ENCODE assay signal across 16 cellular contexts in genomic region chr19:10223488-10224213, GRCh38. TPM values are rescaled to one million over a fixed set of nuclear protein-coding genes. Genes with fewer than 3 reads are reported as not detected.
DNase-seq lines count a peak whose midpoint lies in the region; ATAC-seq and TF ChIP-seq lines count a peak whose summit lies in the region.
"Had no signal": no experiment of that assay in that cellular context is flagged by ENCODE, and none has a peak within 500 bp of the region (broad histone marks: within the 10 kb centered on the region; RNA-seq: fewer than 3 reads in every experiment).

No MANE protein-coding gene starts in this region.

- H3K23ac ChIP-seq in neuronal stem cell (ENCODE audit: low read depth, low read length, poor library complexity) = peak overlapping the region; percentile 17

- peak overlapping the region; percentile 50 for H3K4me3 Mint-ChIP-seq in T-helper 17 cell
- H3K4me3 Mint-ChIP-seq: B cell; CD4-positive, alpha-beta memory T cell; HFFc6 had no signal

- H2AK5ac ChIP-seq in neuronal stem cell (ENCODE audit: low read depth, low read length) = no peak overlapping the region

- H3K36me3 ChIP-seq in KMS-11 (ENCODE audit: insufficient read depth) (no peaks in the 10 kb centered on the region), neuronal stem cell (replicated peaks in 1 of 2; ENCODE audit: control insufficient read depth in 2 of 2, insufficient read depth in 2 of 2, low read length in 2 of 2) (peaks cover 15 to 27% of the 10 kb centered on the region in 2 donors), BE2C (no peaks in the 10 kb centered on the region)

- H2BK5ac ChIP-seq in neuronal stem cell (ENCODE audit: low read length) = no peak overlapping the region

- peak overlapping the region; percentile 61 for H3K27ac Mint-ChIP-seq in T-helper 17 cell
- H3K27ac Mint-ChIP-seq: B cell, HFFc6 had no signal

- peaks cover 36% of the 10 kb centered on the region; the same call in 1 of the 2 replicates for H3K79me2 ChIP-seq in KMS-11 (ENCODE audit: insufficient read depth, low read depth)

- DNase-seq in GM13977 (ENCODE audit: low spot score) (peak; percentile 3), T-helper 17 cell (no peak), neuronal stem cell (ENCODE audit: low spot score) (no peak), SW480 (ENCODE audit: low spot score) (no peak), BE2C (no peak)
- DNase-seq: CD4-positive, alpha-beta memory T cell; DMS79; EL; HCEC 1CT; HFFc6; KBM-7 had no signal

- no CpG with 5 or more reads among the region's 28 CpGs for WGBS in neuronal stem cell (ENCODE audit: extremely low coverage in 2 of 2, insufficient read length in 2 of 2, insufficient replicate concordance in 1 of 2), 2 donors

- H3K27me3 ChIP-seq in KMS-11 (ENCODE audit: insufficient read depth, low read depth) (no peaks in the 10 kb centered on the region), neuronal stem cell (ENCODE audit: control insufficient read depth in 3 of 3, insufficient read depth in 3 of 3, low read depth in 1 of 3, low read length in 3 of 3) (no peaks in the 10 kb centered on the region), BE2C (no peaks in the 10 kb centered on the region)

- H3K27ac ChIP-seq in KMS-11 (peak overlapping the region; percentile 97), neuronal stem cell (replicated peaks; ENCODE audit: low read length) (no peak overlapping the region)
- H3K27ac ChIP-seq: C4-2B had no signal

- in situ Hi-C loops in GM13977 (cut with MboI; ENCODE audit: low pct_unique_long_range_greater_than_20kb, low sequenced_read_pairs, unreplicated experiment) = no loop called here

- ATAC-seq in T-helper 17 cell = no peak
- no peak for ATAC-seq in HG02588 (IDR thresholded peaks at IDR 0.05; ENCODE audit: unreplicated experiment)
- ATAC-seq: HepG2 had no signal

- H2BK120ac ChIP-seq in neuronal stem cell (ENCODE audit: low read depth, low read length) = no peak overlapping the region

- no peak overlapping the region for H2BK12ac ChIP-seq in neuronal stem cell (ENCODE audit: low read length)

- H2AFZ ChIP-seq in KMS-11 (ENCODE audit: low read depth) = no peak overlapping the region
- H2AFZ ChIP-seq in neuronal stem cell (ENCODE audit: low read length) = no peak overlapping the region

- peaks cover 7% of the 10 kb centered on the region for H3K36me3 Mint-ChIP-seq in T-helper 17 cell (ENCODE audit: low read depth)

- H3K4me1 Mint-ChIP-seq in T-helper 17 cell = peaks cover 16% of the 10 kb centered on the region

- H3K18ac ChIP-seq in neuronal stem cell (ENCODE audit: low read length) = no peak overlapping the region

- H3K14ac ChIP-seq in neuronal stem cell (ENCODE audit: low read length) = no peak overlapping the region

- H3K4me3 ChIP-seq in KMS-11 (IDR thresholded peaks at IDR 0.05; ENCODE audit: insufficient read depth, low read depth, low read length) = no peak overlapping the region
- no peak overlapping the region for H3K4me3 ChIP-seq in neuronal stem cell (ENCODE audit: low read length in 2 of 2)
- no peak overlapping the region for H3K4me3 ChIP-seq in BE2C (ENCODE audit: low read depth, low read length)

- H4K20me1 ChIP-seq in KMS-11 (ENCODE audit: insufficient read depth) = no peaks in the 10 kb centered on the region

- TF ChIP-seq CTCF in GM13977 (IDR thresholded peaks at IDR 0.05; ENCODE audit: extremely low read depth, insufficient read depth, missing control alignments) = no peak
- TF ChIP-seq CTCF in KMS-11 (conservative IDR thresholded peaks at IDR 0.05; ENCODE audit: low read depth, low read length) = no peak
- TF ChIP-seq CTCF in BE2C (IDR thresholded peaks at IDR 0.05; ENCODE audit: low read depth, low read length) = no peak

- H3K79me1 ChIP-seq in neuronal stem cell (ENCODE audit: low read depth, low read length) = peaks cover 14% of the 10 kb centered on the region

- H2BK15ac ChIP-seq in neuronal stem cell (ENCODE audit: low read length) = no peak overlapping the region

- H4K8ac ChIP-seq in neuronal stem cell (ENCODE audit: low read depth, low read length) = no peak overlapping the region

- peak overlapping the region; percentile 69 for H3K4ac ChIP-seq in neuronal stem cell (ENCODE audit: low read length)

- H3K4me1 ChIP-seq in KMS-11 (ENCODE audit: low read depth, poor library complexity, severe bottlenecking) (peaks cover 81% of the 10 kb centered on the region), neuronal stem cell (ENCODE audit: control insufficient read depth in 2 of 2, insufficient read depth in 1 of 2, low read depth in 1 of 2, low read length in 2 of 2) (peaks cover 9% of the 10 kb centered on the region in 2 donors), BE2C (no peaks in the 10 kb centered on the region)

- no peaks in the 10 kb centered on the region for H3K27me3 Mint-ChIP-seq in T-helper 17 cell
- H3K27me3 Mint-ChIP-seq: B cell; CD4-positive, alpha-beta memory T cell had no signal

- H3K4me2 ChIP-seq in KMS-11 (peak overlapping the region; percentile 98; the same call in 1 of the 2 replicates), neuronal stem cell (ENCODE audit: insufficient read depth, low read length, poor library complexity, severe bottlenecking) (no peak overlapping the region)

- H4K91ac ChIP-seq in neuronal stem cell (ENCODE audit: low read depth, low read length, poor library complexity) = no peak overlapping the region

- H3K9ac ChIP-seq in KMS-11 (no peak overlapping the region), neuronal stem cell (ENCODE audit: low read depth, low read length, poor library complexity) (no peak overlapping the region)

- H3K9me3 ChIP-seq in T-helper 17 cell (ENCODE audit: control insufficient read depth, low read length, poor library complexity, severe bottlenecking) = no peaks in the 10 kb centered on the region
- H3K9me3 ChIP-seq in neuronal stem cell (replicated peaks in 1 of 2; ENCODE audit: control insufficient read depth in 2 of 2, insufficient read depth in 1 of 2, low read depth in 1 of 2, low read length in 2 of 2) = no peaks in the 10 kb centered on the region
- H3K9me3 ChIP-seq in BE2C = no peaks in the 10 kb centered on the region

RNA-seq across cellular contexts. Expression of gene S1PR2, which starts 7.5 kb away (rescaled TPM):
- 10 to 100 TPM; 14.2 to 18.1 TPM for total RNA-seq in T-helper 17 cell
- polyA plus RNA-seq in neuronal stem cell (2013, experiment 1 of 2) = 14.4 TPM
- polyA plus RNA-seq in neuronal stem cell (2013, experiment 2 of 2) = 15.0 TPM
- 11.0 TPM for polyA plus RNA-seq in BE2C (2012; ENCODE audit: insufficient read depth, insufficient read length, low read depth)

RNA-seq across cellular contexts. Expression of gene MRPL4, which starts 28.4 kb away (rescaled TPM):
- 10 to 100 TPM; 33.8 to 44.2 TPM for total RNA-seq in T-helper 17 cell
- 37.7 TPM for polyA plus RNA-seq in neuronal stem cell (2013, experiment 1 of 2)
- polyA plus RNA-seq in neuronal stem cell (2013, experiment 2 of 2) = 37.5 TPM
- 294 TPM for polyA plus RNA-seq in BE2C (2012; ENCODE audit: insufficient read depth, insufficient read length, low read depth)

RNA-seq across cellular contexts. Expression of gene DNMT1, which starts 28.9 kb away (rescaled TPM):
- 100 to 1,000 TPM; 204 to 229 TPM for total RNA-seq in T-helper 17 cell
- polyA plus RNA-seq in neuronal stem cell (2013, experiment 1 of 2) = 94.9 TPM
- 102 TPM for polyA plus RNA-seq in neuronal stem cell (2013, experiment 2 of 2)
- 151 TPM for polyA plus RNA-seq in BE2C (2012; ENCODE audit: insufficient read depth, insufficient read length, low read depth)

RNA-seq across cellular contexts. Expression of gene ICAM1, which starts 47.3 kb away (rescaled TPM):
- total RNA-seq in T-helper 17 cell = 10 to 100 TPM; 18.7 to 28.1 TPM
- polyA plus RNA-seq in neuronal stem cell (2013, experiment 1 of 2) = 0.53 TPM
- 0.43 TPM for polyA plus RNA-seq in neuronal stem cell (2013, experiment 2 of 2)
- 0.54 TPM for polyA plus RNA-seq in BE2C (2012; ENCODE audit: insufficient read depth, insufficient read length, low read depth)
